ENCODE assay signal across 9 cellular contexts in genomic region chr5:154575869-154576806, GRCh38.
DNase-seq lines count a peak whose midpoint lies in the region; ATAC-seq and TF ChIP-seq lines count a peak whose summit lies in the region.
"Had no signal": no experiment of that assay in that cellular context is flagged by ENCODE, and none has a peak within 500 bp of the region (broad histone marks: within the 10 kb centered on the region; RNA-seq: fewer than 3 reads in every experiment).

No MANE protein-coding gene starts in this region.

- CTCF ChIA-PET in PC-9 (lab: Charles Lee), result no interaction called here

- intact Hi-C loops in PC-9 (cut with micrococcal nuclease; ENCODE audit: unreplicated experiment), result no loop called here

- no peak overlapping the region for H2AFZ ChIP-seq in PC-9

- no peaks in the 10 kb centered on the region for H3K79me2 ChIP-seq in PC-9 (ENCODE audit: low read depth)

- peaks cover 6% of the 10 kb centered on the region for H3K27me3 Mint-ChIP-seq in glutamatergic neuron (ENCODE audit: unreplicated experiment)

- no peaks in the 10 kb centered on the region for H3K9me2 ChIP-seq in PC-9 (ENCODE audit: insufficient read depth)

- H3K4me3 Mint-ChIP-seq in glutamatergic neuron (ENCODE audit: unreplicated experiment), result no peak overlapping the region

- H3K9me3 ChIP-seq in PC-9 (ENCODE audit: insufficient read depth, low read depth), result no peaks in the 10 kb centered on the region

- POLR2A ChIA-PET in PC-9 (lab: Charles Lee; ENCODE audit: unreplicated experiment), result no interaction called here

- H4K20me1 ChIP-seq in PC-9 (ENCODE audit: insufficient read depth), result no peaks in the 10 kb centered on the region

- BruUV-seq in PC-9 (replicated peaks; lab: Mats Ljungman, UMichigan), result no TSS peak

- peak; percentile 33 for DNase-seq in A172 (ENCODE audit: low spot score)
- DNase-seq in PC-9, result no peak
- no peak for DNase-seq in NCI-H1048 (lab: John Stamatoyannopoulos, UW)
- no peak for DNase-seq in glutamatergic neuron
- no peak for DNase-seq in iPS-NIHi11 (ENCODE audit: low spot score)
- no peak for DNase-seq in activated CD4-positive, alpha-beta T cell treated with anti-CD3 and anti-CD28 coated beads for 48 hours

- peaks cover 18% of the 10 kb centered on the region for H3K4me1 ChIP-seq in PC-9 (replicated peaks; ENCODE audit: insufficient read depth)

- H3K27ac Mint-ChIP-seq in glutamatergic neuron (ENCODE audit: unreplicated experiment), result no peak overlapping the region

- H3F3A ChIP-seq in PC-9 (ENCODE audit: insufficient read depth, low read depth), result no peaks in the 10 kb centered on the region; the same call in 1 of the 2 replicates

- TF ChIP-seq CTCF in PC-9 (conservative IDR thresholded peaks at IDR 0.05) (0 out of 2 replicates have a peak, but pooled peaks have one; percentile 34), glutamatergic neuron (IDR thresholded peaks at IDR 0.05; ENCODE audit: partially characterized antibody, unreplicated experiment) (no peak)

- ATAC-seq in GM18907 (IDR thresholded peaks at IDR 0.05; ENCODE audit: unreplicated experiment) (peak; percentile 89), HG02943 (IDR thresholded peaks at IDR 0.05; ENCODE audit: low read depth, unreplicated experiment) (peak; percentile 87)

- peaks cover 3% of the 10 kb centered on the region for H3K9me3 Mint-ChIP-seq in glutamatergic neuron (ENCODE audit: unreplicated experiment)

- no peak overlapping the region for H3K27ac ChIP-seq in PC-9
- H3K27ac ChIP-seq: epithelial cell of prostate had no signal

- no peaks in the 10 kb centered on the region for H3K36me3 Mint-ChIP-seq in glutamatergic neuron (ENCODE audit: unreplicated experiment)

- H3K4me1 Mint-ChIP-seq in glutamatergic neuron (ENCODE audit: low read depth, unreplicated experiment), result peaks cover 2% of the 10 kb centered on the region

- H3K4me3 ChIP-seq in PC-9, result no peak overlapping the region

- no peaks in the 10 kb centered on the region for H3K27me3 ChIP-seq in PC-9 (ENCODE audit: insufficient read depth, low read depth)

- H3K36me3 ChIP-seq in PC-9 (ENCODE audit: low read depth), result no peaks in the 10 kb centered on the region

- no peak overlapping the region for H3K4me2 ChIP-seq in PC-9
